Comparison of ENCODE assay signal across 22 cellular contexts in the genomic region with DNA sequence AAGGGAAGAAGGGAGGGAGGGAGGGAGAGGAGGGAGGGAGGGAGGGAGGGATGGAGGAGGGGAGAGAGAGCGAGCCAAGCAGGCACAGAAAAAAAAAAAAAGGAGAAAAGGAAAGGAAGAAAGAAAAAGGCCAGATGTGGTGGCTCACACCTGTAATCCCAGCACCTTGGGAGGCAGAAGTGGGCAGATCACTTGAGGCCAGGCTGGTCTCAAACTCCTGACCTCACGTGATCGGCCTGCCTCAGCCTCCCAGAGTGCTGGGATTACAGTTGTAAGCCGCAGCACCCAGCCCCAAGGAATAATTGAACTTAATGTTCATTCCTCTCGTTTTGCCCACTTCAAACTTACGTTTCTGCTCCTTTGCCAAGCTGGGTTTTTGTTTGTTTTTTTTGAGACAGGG. TPM values are rescaled to one million over a fixed set of nuclear protein-coding genes. Genes with fewer than 3 reads are reported as not detected.
"Had no signal": no experiment of that assay in that cellular context is flagged by ENCODE, and none has a peak within 500 bp of the region (broad histone marks: within the 10 kb centered on the region; RNA-seq: fewer than 3 reads in every experiment).

No MANE protein-coding gene starts in this region.

- H3K4me1 ChIP-seq: right atrium auricular region, sigmoid colon had no signal

- H3K4me3 ChIP-seq: hepatocyte, lung, mucosa of descending colon, right atrium auricular region, sigmoid colon, skin epidermis had no signal

- DNase-seq: cortex of kidney; dorsolateral prefrontal cortex; effector CD8-positive, alpha-beta T cell; foreskin melanocyte; kidney; left cardiac atrium; left ventricle myocardium superior; mesendoderm; mucosa of descending colon; naive thymus-derived CD8-positive, alpha-beta T cell; sigmoid colon; stimulated activated CD4-positive, alpha-beta T cell treated with anti-CD3 and anti-CD28 coated beads, Interleukin-2, amount 100 ng/mL, for 48 hours; stimulated activated naive CD4-positive, alpha-beta T cell treated with Interleukin-2 at 50 U/mL for 16 hours; trophoblast cell had no signal

- H3K4me2 ChIP-seq: hepatocyte had no signal

- H3K27me3 ChIP-seq: dorsolateral prefrontal cortex, hepatocyte, neutrophil, right atrium auricular region, sigmoid colon had no signal

- H3K9me3 ChIP-seq: neutrophil, right atrium auricular region, sigmoid colon had no signal

- H3K36me3 ChIP-seq: neutrophil, right atrium auricular region, sigmoid colon had no signal

- H3K27ac ChIP-seq: dorsolateral prefrontal cortex, hepatocyte, neutrophil, right atrium auricular region, sigmoid colon, skin epidermis had no signal

- H3K4me3 Mint-ChIP-seq: naive thymus-derived CD8-positive, alpha-beta T cell had no signal

RNA-seq across cellular contexts. Expression of a gene that starts 12.8 kb away (rescaled TPM):
- total RNA-seq: left ventricle myocardium superior; mucosa of descending colon; naive thymus-derived CD8-positive, alpha-beta T cell; osteocyte; right atrium auricular region; sigmoid colon; urinary bladder had no signal
- polyA plus RNA-seq: naive thymus-derived CD8-positive, alpha-beta T cell had no signal

RNA-seq across cellular contexts. Expression of a gene that starts 46.7 kb away (rescaled TPM):
- polyA plus RNA-seq: neural cell had no signal
